13 cellular contexts compared by ENCODE assay signal in the genomic region with DNA sequence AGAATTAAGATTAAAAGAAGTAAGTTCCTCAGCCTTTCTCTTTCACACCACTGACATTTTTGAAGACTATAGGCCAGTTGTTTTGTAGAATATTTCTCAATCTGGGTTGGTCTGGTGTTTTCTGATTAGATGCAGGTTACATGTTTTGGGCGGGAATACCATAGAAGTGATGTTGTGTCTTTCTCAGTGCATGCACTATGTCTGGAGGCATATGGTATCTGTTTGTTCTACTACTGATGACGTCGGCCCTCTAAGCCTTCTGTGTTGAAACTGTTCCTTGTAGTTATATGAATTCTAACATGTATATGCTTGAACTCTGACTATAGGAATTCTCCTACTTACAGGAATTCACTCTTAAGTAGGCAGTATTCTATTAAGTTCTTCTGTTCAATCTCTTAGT. TPM values are rescaled to one million over a fixed set of nuclear protein-coding genes. Genes with fewer than 3 reads are reported as not detected.
DNase-seq lines count a peak whose midpoint lies in the region; ATAC-seq and TF ChIP-seq lines count a peak whose summit lies in the region.
"Had no signal": no experiment of that assay in that cellular context is flagged by ENCODE, and none has a peak within 500 bp of the region (broad histone marks: within the 10 kb centered on the region; RNA-seq: fewer than 3 reads in every experiment).

No MANE protein-coding gene starts in this region.

- H3K27ac ChIP-seq in hepatocyte, result peak overlapping the region; percentile 65

- no peak overlapping the region for H3K9ac ChIP-seq in adipocyte (ENCODE audit: low read length)

- no peaks in the 10 kb centered on the region for H3K4me1 ChIP-seq in adipocyte (ENCODE audit: control insufficient read depth, insufficient read depth, low read length)
- H3K4me1 ChIP-seq in hepatocyte (ENCODE audit: insufficient read depth), result no peaks in the 10 kb centered on the region
- H3K4me1 ChIP-seq in BE2C, result no peaks in the 10 kb centered on the region

- ATAC-seq in esophagus mucosa, result peak; percentile 77
- no peak for ATAC-seq in HG03159 (IDR thresholded peaks at IDR 0.05; ENCODE audit: unreplicated experiment)
- ATAC-seq in GM21619 (IDR thresholded peaks at IDR 0.05; ENCODE audit: unreplicated experiment), result no peak
- ATAC-seq: Panc1 had no signal

- DNase-seq in AG10803 (ENCODE audit: low read depth) (peak; percentile 72), adipocyte (ENCODE audit: low read depth) (peak; percentile 87), hepatocyte (ENCODE audit: low spot score) (peak; percentile 37), BE2C (no peak), NCI-H2081 treated with DMSO at 0.1 percent for 48 hours (lab: John Stamatoyannopoulos, UW) (no peak)
- DNase-seq: DMS53, NCI-H446, NCI-H748 treated with DMSO at 0.1 percent for 48 hours, SHP77 had no signal

- H3K79me2 ChIP-seq in hepatocyte, result peaks cover 23% of the 10 kb centered on the region

- no peaks in the 10 kb centered on the region for H3K9me2 ChIP-seq in hepatocyte (replicated peaks; ENCODE audit: insufficient read depth)

- no peak overlapping the region for H3K4me3 ChIP-seq in AG10803 (ENCODE audit: low read length)
- no peak overlapping the region for H3K4me3 ChIP-seq in adipocyte (ENCODE audit: low read length)
- H3K4me3 ChIP-seq in hepatocyte, result no peak overlapping the region
- H3K4me3 ChIP-seq in BE2C (ENCODE audit: low read depth, low read length), result no peak overlapping the region

- H3K9me3 ChIP-seq in adipocyte (ENCODE audit: control insufficient read depth, low read length), result no peaks in the 10 kb centered on the region
- H3K9me3 ChIP-seq in hepatocyte (ENCODE audit: low read depth), result no peaks in the 10 kb centered on the region
- no peaks in the 10 kb centered on the region for H3K9me3 ChIP-seq in BE2C

- WGBS in hepatocyte (ENCODE audit: low lambda C conversion rate, missing lambda C conversion rate), result 61% methylated on average over 3 of the region's 3 CpGs

- H2AFZ ChIP-seq in hepatocyte, result no peak overlapping the region

- peaks cover 39% of the 10 kb centered on the region for H3K36me3 ChIP-seq in adipocyte (ENCODE audit: control insufficient read depth, insufficient read depth, low read length, severe bottlenecking)
- peaks cover 2% of the 10 kb centered on the region for H3K36me3 ChIP-seq in hepatocyte (replicated peaks; ENCODE audit: insufficient read depth, low read depth)
- peaks cover 3% of the 10 kb centered on the region for H3K36me3 ChIP-seq in BE2C

- no peaks in the 10 kb centered on the region for H3K27me3 ChIP-seq in adipocyte (replicated peaks; ENCODE audit: control insufficient read depth, insufficient read depth, low read length)
- no peaks in the 10 kb centered on the region for H3K27me3 ChIP-seq in hepatocyte
- H3K27me3 ChIP-seq in BE2C, result no peaks in the 10 kb centered on the region

- no peaks in the 10 kb centered on the region for H4K20me1 ChIP-seq in hepatocyte (ENCODE audit: insufficient read depth, poor library complexity, severe bottlenecking)

- no peak for TF ChIP-seq CTCF in AG10803 (conservative IDR thresholded peaks at IDR 0.05; ENCODE audit: low read length)
- no peak for TF ChIP-seq CTCF in hepatocyte (IDR thresholded peaks at IDR 0.05; ENCODE audit: poor library complexity)
- no peak for TF ChIP-seq CTCF in BE2C (IDR thresholded peaks at IDR 0.05; ENCODE audit: low read depth, low read length)

- no peak overlapping the region for H3K4me2 ChIP-seq in hepatocyte

RNA-seq across cellular contexts. Expression of gene ZFTA, which starts 21.6 kb away (rescaled TPM):
- total RNA-seq in esophagus mucosa (2.9 TPM), hepatocyte (41.8 and 44.1 TPM in 2 replicates)
- polyA plus RNA-seq in hepatocyte, result 12.3 and 14.7 TPM in 2 replicates
- 9.7 TPM for polyA plus RNA-seq in BE2C (2012; ENCODE audit: insufficient read depth, insufficient read length, low read depth)

Comparison
In these comparisons a context has a peak if more than half of its experiments do, and no peak if none do; other contexts are left out.
1. DNase-seq: peak in AG10803 (single experiment), adipocyte (single experiment) and hepatocyte (single experiment); none in BE2C (single experiment) and NCI-H2081 treated with DMSO at 0.1 percent for 48 hours (single experiment).
2. RNA of gene ZFTA, which starts 21.6 kb away (total RNA-seq): 41.8 to 44.1 TPM in hepatocyte; 2.9 TPM in esophagus mucosa (single experiment); every median in the first group is over 10 times any median in the second.